ENCODE assay signal across 15 cellular contexts in genomic region chr12:45648070-45648469, GRCh38.
A peak's percentile ranks its signal among the peaks of the same experiment; 100 is the strongest.
DNase-seq lines count a peak whose midpoint lies in the region; ATAC-seq and TF ChIP-seq lines count a peak whose summit lies in the region.
"Had no signal": no experiment of that assay in that cellular context is flagged by ENCODE, and none has a peak within 500 bp of the region (broad histone marks: within the 10 kb centered on the region; RNA-seq: fewer than 3 reads in every experiment).

No MANE protein-coding gene starts in this region.

- H3K79me2 ChIP-seq in PC-3 (ENCODE audit: low read length) = no peaks in the 10 kb centered on the region
- no peaks in the 10 kb centered on the region for H3K79me2 ChIP-seq in mammary epithelial cell (ENCODE audit: insufficient read depth, low read length)

- no peaks in the 10 kb centered on the region for H3K27me3 ChIP-seq in body of pancreas
- no peaks in the 10 kb centered on the region for H3K27me3 ChIP-seq in right lobe of liver
- H3K27me3 ChIP-seq in PC-3 (ENCODE audit: low read length) = no peaks in the 10 kb centered on the region
- H3K27me3 ChIP-seq in mammary epithelial cell (ENCODE audit: insufficient read depth, low read length) = no peaks in the 10 kb centered on the region
- H3K27me3 ChIP-seq in gastroesophageal sphincter = no peaks in the 10 kb centered on the region
- H3K27me3 ChIP-seq: breast epithelium, uterus had no signal

- ATAC-seq in body of pancreas (peak; percentile 73), right lobe of liver (peak; percentile 98 to 100 (median 98)), PC-3 (no peak), gastroesophageal sphincter (no peak)
- ATAC-seq: activated naive CD8-positive, alpha-beta T cell treated with anti-CD3 and anti-CD28 coated beads, Interleukin-2, amount 50 U/mL, for 24 hours had no signal

- dilution Hi-C loops in mammary epithelial cell (cut with HindIII; ENCODE audit: low sequenced_read_pairs) = no loop called here

- H3K9ac ChIP-seq in PC-3 (ENCODE audit: low read length) = no peak overlapping the region
- no peak overlapping the region for H3K9ac ChIP-seq in mammary epithelial cell (ENCODE audit: insufficient read depth, low read length)

- TF ChIP-seq EP300 in gastroesophageal sphincter (IDR thresholded peaks at IDR 0.05) = no peak

- 0 out of 2 replicates have a peak, but pooled peaks cover 5% of the 10 kb centered on the region for H3K9me2 ChIP-seq in PC-3 (replicated peaks; ENCODE audit: low read length)

- DNase-seq in Ammon's horn (ENCODE audit: low spot score) (peak; percentile 20), HT-29 (ENCODE audit: low spot score) (peak; percentile 39), body of pancreas (peak; percentile 28 to 67 (median 48)), right lobe of liver (peak; percentile 82 to 88 (median 88)), PC-3 (no peak), mammary epithelial cell (no peak), GM10248 (ENCODE audit: extremely low spot score) (no peak)
- DNase-seq: activated CD4-positive, alpha-beta T cell treated with anti-CD3 and anti-CD28 coated beads for 48 hours; activated naive CD8-positive, alpha-beta T cell treated with anti-CD3 and anti-CD28 coated beads, Interleukin-2, amount 50 U/mL, for 24 hours; KG1; NCI-H1417; stimulated activated CD4-positive, alpha-beta T cell treated with anti-CD3 and anti-CD28 coated beads, Interleukin-12 subunit alpha, Interleukin-12 subunit beta, amount 100 ng/mL, for 4 hours; uterus had no signal

- H4K20me1 ChIP-seq in PC-3 (ENCODE audit: low read length) (no peaks in the 10 kb centered on the region), mammary epithelial cell (ENCODE audit: insufficient read depth, low read length) (no peaks in the 10 kb centered on the region)

- H2AFZ ChIP-seq in PC-3 (ENCODE audit: low read length) (no peak overlapping the region), mammary epithelial cell (ENCODE audit: low read depth, low read length) (no peak overlapping the region)

- H3K36me3 ChIP-seq in body of pancreas (replicated peaks in 1 of 2; ENCODE audit: insufficient read depth in 1 of 2, low read depth in 2 of 2) (no peaks in the 10 kb centered on the region), right lobe of liver (no peaks in the 10 kb centered on the region), PC-3 (ENCODE audit: low read depth, low read length) (no peaks in the 10 kb centered on the region), mammary epithelial cell (ENCODE audit: insufficient read depth, low read length) (no peaks in the 10 kb centered on the region), gastroesophageal sphincter (no peaks in the 10 kb centered on the region)
- H3K36me3 ChIP-seq: breast epithelium, uterus had no signal

- H3K4me2 ChIP-seq in PC-3 (ENCODE audit: low read length) = no peak overlapping the region
- no peak overlapping the region for H3K4me2 ChIP-seq in mammary epithelial cell (ENCODE audit: insufficient read depth, low read depth, low read length)

- intact Hi-C loops in body of pancreas (cut with DNase I) = no loop called here
- intact Hi-C loops in right lobe of liver (cut with DNase I) = no loop called here
- intact Hi-C loops in PC-3 (cut with micrococcal nuclease) = no loop called here
- intact Hi-C loops in mammary epithelial cell (cut with micrococcal nuclease) = no loop called here

- CTCF ChIA-PET in PC-3 (lab: Charles Lee) (no interaction called here), mammary epithelial cell (lab: Charles Lee; ENCODE audit: low non-redundant PET) (no interaction called here), GM10248 (lab: Yijun Ruan, JAX) (interaction anchor here (1.2 to 1.8 kb wide), 2 partner anchors 9 to 65 kb away, joined by 3 to 4 read pairs; no protein-coding TSS in a partner anchor)

- no peak overlapping the region for H3K27ac ChIP-seq in body of pancreas
- H3K27ac ChIP-seq in right lobe of liver = peak overlapping the region in 2 of 3 donors; percentile 29 to 39
- no peak overlapping the region for H3K27ac ChIP-seq in PC-3 (ENCODE audit: low read length)
- H3K27ac ChIP-seq in mammary epithelial cell (ENCODE audit: insufficient read depth, low read depth, low read length) = no peak overlapping the region
- H3K27ac ChIP-seq in gastroesophageal sphincter = no peak overlapping the region
- H3K27ac ChIP-seq: breast epithelium, uterus had no signal

- no peak overlapping the region for H3K4me3 ChIP-seq in body of pancreas
- H3K4me3 ChIP-seq in right lobe of liver = no peak overlapping the region
- H3K4me3 ChIP-seq in PC-3 (ENCODE audit: low read length) = no peak overlapping the region
- H3K4me3 ChIP-seq in mammary epithelial cell (replicated peaks in 1 of 3; ENCODE audit: insufficient read depth in 1 of 3, low read depth in 2 of 3, low read length in 3 of 3) = no peak overlapping the region
- no peak overlapping the region for H3K4me3 ChIP-seq in gastroesophageal sphincter
- H3K4me3 ChIP-seq: breast epithelium, uterus had no signal

- TF ChIP-seq CTCF in body of pancreas (IDR thresholded peaks at IDR 0.05) (no peak), right lobe of liver (IDR thresholded peaks at IDR 0.05) (no peak), PC-3 (conservative IDR thresholded peaks at IDR 0.05; ENCODE audit: low read depth, low read length) (no peak), mammary epithelial cell (conservative IDR thresholded peaks at IDR 0.05 in 1 of 2, IDR thresholded peaks at IDR 0.05 in 1 of 2; ENCODE audit: extremely low read depth in 1 of 2, insufficient read depth in 1 of 2, low read depth in 1 of 2, low read length in 2 of 2) (no peak), gastroesophageal sphincter (IDR thresholded peaks at IDR 0.05) (no peak), GM10248 (IDR thresholded peaks at IDR 0.05; ENCODE audit: control extremely low read depth, extremely low read depth, low read depth, missing control alignments) (no peak)

- in situ Hi-C loops in mammary epithelial cell (cut with MboI; ENCODE audit: low sequenced_read_pairs in 2 of 2) = no loop called here

- WGBS in body of pancreas, 2 donors = 14 to 21% methylated on average over 2 to 3 of the region's 3 CpGs
- WGBS in right lobe of liver (ENCODE audit: insufficient coverage, low coverage, low lambda C conversion rate, missing lambda C conversion rate) = 40% methylated on average over 1 of the region's 3 CpGs
- WGBS in mammary epithelial cell (ENCODE audit: low coverage, missing lambda C conversion rate) = 0% methylated on average over 1 of the region's 3 CpGs
- 100% methylated on average over 2 of the region's 3 CpGs; no CpG with 5 or more reads in 1 of the 2 donors for WGBS in gastroesophageal sphincter (ENCODE audit: low coverage in 1 of 2), 2 donors

- peaks cover 12% of the 10 kb centered on the region for H3K4me1 ChIP-seq in body of pancreas
- peaks cover 0 to 6% (median 0%) of the 10 kb centered on the region in 4 donors for H3K4me1 ChIP-seq in right lobe of liver
- H3K4me1 ChIP-seq in PC-3 (ENCODE audit: insufficient read depth, low read length) = no peaks in the 10 kb centered on the region
- H3K4me1 ChIP-seq in mammary epithelial cell (ENCODE audit: insufficient read depth, low read length) = peaks cover 17% of the 10 kb centered on the region
- H3K4me1 ChIP-seq in gastroesophageal sphincter = no peaks in the 10 kb centered on the region
- H3K4me1 ChIP-seq: uterus had no signal

- POLR2A ChIA-PET in PC-3 (lab: Charles Lee; ENCODE audit: unreplicated experiment) = interaction anchor here (0.7 kb wide), 1 partner anchor 397 kb away, joined by 3 read pairs; no protein-coding TSS in a partner anchor
- POLR2A ChIA-PET in GM10248 (lab: Yijun Ruan, JAX) = no interaction called here

- TF ChIP-seq POLR2A in body of pancreas (IDR thresholded peaks at IDR 0.05) = no peak
- no peak for TF ChIP-seq POLR2A in right lobe of liver (IDR thresholded peaks at IDR 0.05)
- TF ChIP-seq POLR2A in gastroesophageal sphincter (IDR thresholded peaks at IDR 0.05) = no peak

- H3K9me3 ChIP-seq in body of pancreas = no peaks in the 10 kb centered on the region
- no peaks in the 10 kb centered on the region for H3K9me3 ChIP-seq in right lobe of liver
- no peaks in the 10 kb centered on the region for H3K9me3 ChIP-seq in PC-3 (ENCODE audit: low read length)
- peaks cover 3% of the 10 kb centered on the region for H3K9me3 ChIP-seq in mammary epithelial cell (replicated peaks; ENCODE audit: insufficient read depth, low read length)
- H3K9me3 ChIP-seq in gastroesophageal sphincter = no peaks in the 10 kb centered on the region
- H3K9me3 ChIP-seq: breast epithelium, uterus had no signal

- BruUV-seq in PC-3 (replicated peaks; lab: Mats Ljungman, UMichigan) (no TSS peak), mammary epithelial cell (replicated peaks; lab: Mats Ljungman, UMichigan) (no TSS peak)

- no peaks in the 10 kb centered on the region for H3F3A ChIP-seq in PC-3 (ENCODE audit: low read length, unreplicated experiment)

Comparison
In these comparisons a context has a peak if more than half of its experiments do, and no peak if none do; other contexts are left out.
1. DNase-seq: peak in Ammon's horn (single experiment), HT-29 (single experiment), body of pancreas (4 of 4) and right lobe of liver (3 of 3); none in PC-3 (single experiment), mammary epithelial cell (single experiment) and GM10248 (single experiment).
2. ATAC-seq: peak in body of pancreas (single experiment) and right lobe of liver (4 of 4); none in PC-3 (single experiment) and gastroesophageal sphincter (single experiment).
3. H3K27ac ChIP-seq: peak in right lobe of liver (2 of 3); none in body of pancreas (0 of 4), PC-3 (single experiment), mammary epithelial cell (single experiment) and gastroesophageal sphincter (0 of 4).